Comparison of ENCODE assay signal across 31 cellular contexts in the genomic region with DNA sequence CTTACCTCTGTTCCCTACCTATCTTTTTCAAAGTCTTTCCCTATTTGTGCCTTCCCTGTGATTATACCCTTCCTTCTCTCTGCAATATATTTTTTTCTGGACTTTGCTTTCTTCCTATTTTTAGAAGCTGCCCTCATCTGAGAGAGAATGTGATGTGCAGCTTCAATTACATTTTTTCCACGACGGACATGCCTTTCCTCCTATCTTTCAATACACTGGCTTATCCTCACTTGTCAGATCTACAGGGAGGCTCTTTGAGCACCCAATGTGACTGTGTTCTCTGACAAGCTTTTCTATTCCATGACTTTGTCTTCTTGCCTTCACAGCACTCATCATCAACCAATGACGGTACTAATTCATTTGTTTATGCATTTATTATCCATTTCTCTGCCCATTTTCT.
"Had no signal": no experiment of that assay in that cellular context is flagged by ENCODE, and none has a peak within 500 bp of the region (broad histone marks: within the 10 kb centered on the region; RNA-seq: fewer than 3 reads in every experiment).

No MANE protein-coding gene starts in this region.

- H3K4me1 ChIP-seq: body of pancreas had no signal

- H3K36me3 ChIP-seq: adrenal gland, cardiac muscle cell had no signal

- H3K9me3 ChIP-seq: adrenal gland, body of pancreas had no signal

- DNase-seq: activated B cell treated with CpG ODN at 0.5 μM for 24 hours; activated CD4-positive, alpha-beta memory T cell treated with anti-CD3 and anti-CD28 coated beads for 36 hours; activated CD4-positive, alpha-beta T cell treated with anti-CD3 and anti-CD28 coated beads for 4 hours; activated CD4-positive, alpha-beta T cell treated with anti-CD3 and anti-CD28 coated beads, Interleukin-2, amount 10 ng/mL, durations not matched to agents 24 days and 14 days; activated CD4-positive, alpha-beta T cell treated with anti-CD3 and anti-CD28 coated beads, Interleukin-2, amount 50 U/mL, for 1 hour; activated CD4-positive, alpha-beta T cell treated with anti-CD3 and anti-CD28 coated beads, Interleukin-2, amount 50 U/mL, for 4 hours; activated CD4-positive, CD25-positive, alpha-beta regulatory T cell treated with anti-CD3 and anti-CD28 coated beads, Interleukin-2, amount 50 U/mL, for 72 hours; activated CD8-positive, alpha-beta memory T cell treated with anti-CD3 and anti-CD28 coated beads, Interleukin-2, amount 50 U/mL, for 4 hours; activated CD8-positive, alpha-beta T cell treated with anti-CD3 and anti-CD28 coated beads for 36 hours; activated effector memory CD4-positive, alpha-beta T cell treated with anti-CD3 and anti-CD28 coated beads, Interleukin-2, amount 50 U/mL, for 16 hours; activated gamma-delta T cell treated with Interleukin-2 at 50 U/mL for 16 hours; activated naive CD4-positive, alpha-beta T cell; activated naive CD4-positive, alpha-beta T cell treated with anti-CD3 and anti-CD28 coated beads for 36 hours; activated naive CD4-positive, alpha-beta T cell treated with anti-CD3 and anti-CD28 coated beads, Interleukin-2, amount 50 U/mL, for 16 hours; activated naive CD8-positive, alpha-beta T cell treated with anti-CD3 and anti-CD28 coated beads for 36 hours; activated T-cell treated with anti-CD3 and anti-CD28 coated beads for 4 hours; activated T-cell treated with anti-CD3 and anti-CD28 coated beads, Interleukin-2, amount 50 U/mL, for 1 hour; activated T-cell treated with anti-CD3 and anti-CD28 coated beads, Interleukin-2, amount 50 U/mL, for 4 hours; activated T-cell treated with anti-CD3 and anti-CD28 coated beads, Interleukin-2, amount 50 U/mL, for 72 hours; adrenal gland; amniotic stem cell; aorta; body of pancreas; SW 1271; T-helper 1 cell; T-helper 2 cell; T-helper 9 cell had no signal

- ATAC-seq: activated CD8-positive, alpha-beta T cell treated with anti-CD3 and anti-CD28 coated beads for 36 hours; activated naive CD4-positive, alpha-beta T cell treated with anti-CD3 and anti-CD28 coated beads, Interleukin-2, amount 50 U/mL, for 72 hours; activated T-cell treated with anti-CD3 and anti-CD28 coated beads, Interleukin-2, amount 50 U/mL, for 4 hours; activated T-cell treated with anti-CD3 and anti-CD28 coated beads, Interleukin-2, amount 50 U/mL, for 72 hours; activated T-helper 17 cell treated with anti-CD3 and anti-CD28 coated beads, Interleukin-2, amount 50 U/mL, for 72 hours; body of pancreas had no signal

- H3K27ac ChIP-seq: adrenal gland, body of pancreas, cardiac muscle cell, VCaP had no signal

- H3K4me3 ChIP-seq: adrenal gland, body of pancreas, cardiac muscle cell had no signal

- H3K27me3 ChIP-seq: adrenal gland, body of pancreas, cardiac muscle cell had no signal
